Comparison of ENCODE assay signal across 2 cellular contexts in genomic region chr11:23988381-23989006, GRCh38.
TF ChIP-seq lines count a peak whose summit lies in the region.

No MANE protein-coding gene starts in this region.

TF ChIP-seq in IMR-90, 13 proteins besides CTCF, POLR2A, EP300 and RAD21 (continued from another document):
- peak; percentile 13; the same call in 1 of the 2 replicates for TF ChIP-seq FOS (IDR thresholded peaks at IDR 0.05; ENCODE audit: low read depth, low read length)
- no peak for TF ChIP-seq NFE2L2 (IDR thresholded peaks at IDR 0.05; ENCODE audit: low read depth, low read length)
- peak; percentile 99 for TF ChIP-seq MAFK (IDR thresholded peaks at IDR 0.05; ENCODE audit: low read depth, low read length)
- no peak for TF ChIP-seq USF2 (IDR thresholded peaks at IDR 0.05; ENCODE audit: low read depth, low read length)

TF ChIP-seq in K562, 482 proteins besides CTCF, POLR2A, EP300 and RAD21:
- TF ChIP-seq ZNF512 (tag; IDR thresholded peaks at IDR 0.05) (no peak), ZNF134 (CRISPR knock-in tag; conservative IDR thresholded peaks at IDR 0.05) (no peak), HDAC3 (IDR thresholded peaks at IDR 0.05; ENCODE audit: borderline replicate concordance, partially characterized antibody) (no peak), ZNF184 (CRISPR knock-in tag; IDR thresholded peaks at IDR 0.05) (no peak), MAFG (tag; conservative IDR thresholded peaks at IDR 0.05) (peak; percentile 54), ZNF507 (tag; conservative IDR thresholded peaks at IDR 0.05) (no peak), MAFF (IDR thresholded peaks at IDR 0.05; ENCODE audit: low read length) (peak; percentile 69), ZNF316 (IDR thresholded peaks at IDR 0.05) (peak; percentile 59; the same call in 1 of the 2 replicates), GABPB1 (CRISPR knock-in tag; IDR thresholded peaks at IDR 0.05) (no peak), FIP1L1 (IDR thresholded peaks at IDR 0.05; ENCODE audit: low read depth, low read length, poor library complexity, severe bottlenecking) (no peak), SMARCB1 (IDR thresholded peaks at IDR 0.05; ENCODE audit: insufficient read length, low read depth) (no peak), MCM2 (IDR thresholded peaks at IDR 0.05; ENCODE audit: low read depth) (no peak), HOMEZ (CRISPR knock-in tag; IDR thresholded peaks at IDR 0.05) (no peak), FOXK2 (conservative IDR thresholded peaks at IDR 0.05 in 1 of 2, IDR thresholded peaks at IDR 0.05 in 1 of 2; ENCODE audit: low read depth in 2 of 2) (no peak), ARID1B (IDR thresholded peaks at IDR 0.05) (no peak), ZNF212 (CRISPR knock-in tag; IDR thresholded peaks at IDR 0.05) (no peak), ZC3H11A (IDR thresholded peaks at IDR 0.05; ENCODE audit: low read depth, low read length) (no peak), PHB2 (IDR thresholded peaks at IDR 0.05; ENCODE audit: low read depth) (no peak), ZNF354B (CRISPR knock-in tag; IDR thresholded peaks at IDR 0.05) (no peak), RNF2 (IDR thresholded peaks at IDR 0.05) (no peak), C11orf30 (IDR thresholded peaks at IDR 0.05; ENCODE audit: low read depth) (peak; percentile 31; the same call in 1 of the 2 replicates), MED1 (CRISPR knock-in tag; IDR thresholded peaks at IDR 0.05; ENCODE audit: borderline replicate concordance) (no peak), RBM25 (IDR thresholded peaks at IDR 0.05; ENCODE audit: low read depth, low read length, severe bottlenecking) (no peak), CREB3 (tag; conservative IDR thresholded peaks at IDR 0.05; ENCODE audit: low read depth) (no peak), CHD2 (IDR thresholded peaks at IDR 0.05; ENCODE audit: low read depth, low read length) (no peak), EP400 (IDR thresholded peaks at IDR 0.05) (no peak), MAFK (IDR thresholded peaks at IDR 0.05; ENCODE audit: low read length) (peak; percentile 75), EZH2 (IDR thresholded peaks at IDR 0.05; ENCODE audit: borderline replicate concordance, low read depth, low read length) (no peak), ZNF785 (CRISPR knock-in tag; IDR thresholded peaks at IDR 0.05) (no peak), CREB1 (IDR thresholded peaks at IDR 0.05) (no peak), CREB1 (CRISPR knock-in tag; IDR thresholded peaks at IDR 0.05) (no peak), SMARCC2 (IDR thresholded peaks at IDR 0.05; ENCODE audit: low read depth) (no peak), ZKSCAN3 (CRISPR knock-in tag; IDR thresholded peaks at IDR 0.05) (no peak)
